ENCODE assay signal across 8 cellular contexts in genomic region chr1:21175670-21176581, GRCh38. TPM values are rescaled to one million over a fixed set of nuclear protein-coding genes. Genes with fewer than 3 reads are reported as not detected.
DNase-seq lines count a peak whose midpoint lies in the region; ATAC-seq and TF ChIP-seq lines count a peak whose summit lies in the region.

No MANE protein-coding gene starts in this region.

- peak overlapping the region; percentile 89 for H3K4me2 ChIP-seq in parathyroid adenoma (ENCODE audit: low read length)

- 0 to 1% (median 1%) methylated on average over 21 to 69 of the region's 69 CpGs for WGBS in heart left ventricle, 4 donors

- peak overlapping the region; percentile 68 for H2AFZ ChIP-seq in parathyroid adenoma

- no peak for TF ChIP-seq POLR2A in heart left ventricle (IDR thresholded peaks at IDR 0.05)

- intact Hi-C loops in heart left ventricle (cut with DNase I), result loop anchor here in 3 of 10 donors (5.0 to 10.0 kb wide), 3 partner anchors 101 to 389 kb away; partner anchors contain the start of gene HP1BP3 (in 1 of the 3)

- peak overlapping the region; percentile 71 to 98 (median 92) for H3K27ac ChIP-seq in heart left ventricle
- peak overlapping the region; percentile 79 for H3K27ac ChIP-seq in parathyroid adenoma

- no peaks in the 10 kb centered on the region for H3K79me2 ChIP-seq in parathyroid adenoma

- ATAC-seq in HG02870 (IDR thresholded peaks at IDR 0.05; ENCODE audit: unreplicated experiment) (peak; percentile 4), heart left ventricle (peak in 1 of 4 donors; percentile 13)

- in situ Hi-C loops in GM13976 (cut with MboI; ENCODE audit: low sequenced_read_pairs, unreplicated experiment), result loop anchor here (25.0 kb wide), 1 partner anchor 189 kb away; no protein-coding TSS in a partner anchor

- H3K27me3 ChIP-seq in heart left ventricle (no peaks in the 10 kb centered on the region), parathyroid adenoma (ENCODE audit: control insufficient read depth, insufficient read depth, low read length) (no peaks in the 10 kb centered on the region)

- peak overlapping the region; percentile 60 to 99 (median 90) for H3K4me3 ChIP-seq in heart left ventricle
- peak overlapping the region; percentile 80 for H3K4me3 ChIP-seq in parathyroid adenoma (ENCODE audit: low read depth, low read length)

- TF ChIP-seq CTCF in GM13976 (IDR thresholded peaks at IDR 0.05; ENCODE audit: borderline replicate concordance, control extremely low read depth, extremely low read depth, insufficient read depth, missing control alignments), result no peak
- TF ChIP-seq CTCF in heart left ventricle (IDR thresholded peaks at IDR 0.05), result no peak
- no peak for TF ChIP-seq CTCF in parathyroid adenoma (IDR thresholded peaks at IDR 0.05)

- H3K9me3 ChIP-seq in heart left ventricle, result no peaks in the 10 kb centered on the region
- no peaks in the 10 kb centered on the region for H3K9me3 ChIP-seq in parathyroid adenoma (ENCODE audit: control insufficient read depth, low read length)

- H3K36me3 ChIP-seq in heart left ventricle, result peaks cover 0 to 11% (median 0%) of the 10 kb centered on the region in 9 donors
- H3K36me3 ChIP-seq in parathyroid adenoma (ENCODE audit: control insufficient read depth, insufficient read depth, low read length), result no peaks in the 10 kb centered on the region

- DNase-seq in GM13976 (ENCODE audit: low spot score) (peak; percentile 51), OCI-M1 (lab: John Stamatoyannopoulos, UW) (peak; percentile 55), heart left ventricle (peak; percentile 20 to 71 (median 42)), HT-29 (ENCODE audit: low spot score) (no peak), SHP77 treated with DMSO at 0.1 percent for 48 hours (lab: John Stamatoyannopoulos, UW) (no peak)
- peak; percentile 11 for DNase-seq in activated gamma-delta T cell treated with anti-CD3 and anti-CD28 coated beads, Interleukin-2, amount 50 U/mL, for 16 hours (ENCODE audit: low read depth)

- no peak overlapping the region for H3K9ac ChIP-seq in parathyroid adenoma

- peaks cover 3 to 37% (median 23%) of the 10 kb centered on the region in 12 donors for H3K4me1 ChIP-seq in heart left ventricle
- H3K4me1 ChIP-seq in parathyroid adenoma, result no peaks in the 10 kb centered on the region

RNA-seq across cellular contexts. Expression of gene EIF4G3, which starts 0.8 kb away (rescaled TPM):
- 10 to 100 TPM; 30.0 to 49.0 (median 37.5) TPM for total RNA-seq in heart left ventricle
- polyA plus RNA-seq in heart left ventricle, result 10 to 100 TPM; 14.6 to 25.9 TPM
- total RNA-seq in HT-29 (2014; rRNA removed; shearing (Covaris generic)), result 29.4 and 65.3 TPM in 2 replicates

Comparison
In these comparisons a context has a peak if more than half of its experiments do, and no peak if none do; other contexts are left out.
1. DNase-seq: peak in GM13976 (single experiment), OCI-M1 (single experiment), activated gamma-delta T cell treated with anti-CD3 and anti-CD28 coated beads, Interleukin-2, amount 50 U/mL, for 16 hours (single experiment) and heart left ventricle (5 of 5); none in HT-29 (single experiment) and SHP77 treated with DMSO at 0.1 percent for 48 hours (single experiment).